ENCODE assay signal across 8 cellular contexts in genomic region chr6:2952557-2953095, GRCh38. TPM values are rescaled to one million over a fixed set of nuclear protein-coding genes. Genes with fewer than 3 reads are reported as not detected.
A peak's percentile ranks its signal among the peaks of the same experiment; 100 is the strongest.
DNase-seq lines count a peak whose midpoint lies in the region; ATAC-seq and TF ChIP-seq lines count a peak whose summit lies in the region.

No MANE protein-coding gene starts in this region.

- H3K27ac Mint-ChIP-seq in activated naive CD8-positive, alpha-beta T cell treated with anti-CD3 and anti-CD28 coated beads for 36 hours: no peak overlapping the region

- WGBS in heart left ventricle, 4 donors: 12 to 16% (median 15%) methylated on average over 25 to 27 of the region's 27 CpGs

- no peaks in the 10 kb centered on the region for H3K27me3 Mint-ChIP-seq in activated naive CD8-positive, alpha-beta T cell treated with anti-CD3 and anti-CD28 coated beads for 36 hours

- H3K4me3 ChIP-seq in heart left ventricle: peak overlapping the region in 3 of 12 donors; percentile 10 to 19 (median 11)

- peak in 1 of 2 donors; percentile 27 for TF ChIP-seq POLR2A in heart left ventricle (IDR thresholded peaks at IDR 0.05)

- ATAC-seq in HG03280 (IDR thresholded peaks at IDR 0.05; ENCODE audit: unreplicated experiment) (peak; percentile 66), heart left ventricle (peak; percentile 26 to 78 (median 74))

- H3K4me3 Mint-ChIP-seq in activated naive CD8-positive, alpha-beta T cell treated with anti-CD3 and anti-CD28 coated beads for 36 hours: no peak overlapping the region

- DNase-seq in NCI-H1092 treated with DMSO at 0.1 percent for 48 hours (lab: John Stamatoyannopoulos, UW) (peak; percentile 29), NCI-H1092 (lab: John Stamatoyannopoulos, UW) (no peak), SHP77 treated with DMSO at 0.1 percent for 48 hours (lab: John Stamatoyannopoulos, UW) (peak; percentile 54), heart left ventricle (peak; percentile 72 to 87 (median 82)), posterior cingulate gyrus (peak; percentile 36 to 95 (median 64)), NCI-H1048 (lab: John Stamatoyannopoulos, UW) (no peak)
- DNase-seq in activated naive CD8-positive, alpha-beta T cell treated with anti-CD3 and anti-CD28 coated beads for 36 hours: peak; percentile 48

- no peaks in the 10 kb centered on the region for H3K27me3 ChIP-seq in heart left ventricle

- intact Hi-C loops in heart left ventricle (cut with DNase I): loop anchor here in 9 of 10 donors (1.0 to 5.0 kb wide), 6 partner anchors 18 to 37 kb away; partner anchors contain the start of gene SERPINB6 (in 1 of the 9)
- intact Hi-C loops in posterior cingulate gyrus (cut with DNase I): loop anchor here (1.0 kb wide), 1 partner anchor 36 kb away; no protein-coding TSS in a partner anchor

- H3K4me1 Mint-ChIP-seq in activated naive CD8-positive, alpha-beta T cell treated with anti-CD3 and anti-CD28 coated beads for 36 hours: peaks cover 17% of the 10 kb centered on the region

- peaks cover 0 to 79% (median 56%) of the 10 kb centered on the region in 9 donors for H3K36me3 ChIP-seq in heart left ventricle

- peaks cover 37% of the 10 kb centered on the region for H3K36me3 Mint-ChIP-seq in activated naive CD8-positive, alpha-beta T cell treated with anti-CD3 and anti-CD28 coated beads for 36 hours

- H3K9me3 Mint-ChIP-seq in activated naive CD8-positive, alpha-beta T cell treated with anti-CD3 and anti-CD28 coated beads for 36 hours: no peaks in the 10 kb centered on the region

- H3K4me1 ChIP-seq in heart left ventricle: peaks cover 0 to 44% (median 22%) of the 10 kb centered on the region in 12 donors

- peak overlapping the region in 11 of 12 donors; percentile 29 to 77 (median 57) for H3K27ac ChIP-seq in heart left ventricle

- TF ChIP-seq CTCF in heart left ventricle (IDR thresholded peaks at IDR 0.05): peak; percentile 85 to 99 (median 96)

- H3K9me3 ChIP-seq in heart left ventricle: no peaks in the 10 kb centered on the region

RNA-seq across cellular contexts. Expression of gene SERPINB6, which starts 18.7 kb away (rescaled TPM):
- total RNA-seq in activated naive CD8-positive, alpha-beta T cell treated with anti-CD3 and anti-CD28 coated beads for 36 hours: 10 to 100 TPM; 54.9 to 56.0 TPM
- total RNA-seq in heart left ventricle: 100 to 1,000 TPM; 168 to 246 (median 188) TPM
- polyA plus RNA-seq in heart left ventricle: 100 to 1,000 TPM; 146 to 157 TPM

RNA-seq across cellular contexts. Expression of gene NQO2, which starts 47.1 kb away (rescaled TPM):
- 10 to 100 TPM; 12.8 to 13.7 TPM for total RNA-seq in activated naive CD8-positive, alpha-beta T cell treated with anti-CD3 and anti-CD28 coated beads for 36 hours
- 10 to 100 TPM; 37.0 to 76.0 (median 62.8) TPM for total RNA-seq in heart left ventricle
- polyA plus RNA-seq in heart left ventricle: 10 to 100 TPM; 40.8 to 85.4 TPM

RNA-seq across cellular contexts. Expression of gene SERPINB9, which starts 49.5 kb away (rescaled TPM):
- total RNA-seq in activated naive CD8-positive, alpha-beta T cell treated with anti-CD3 and anti-CD28 coated beads for 36 hours: 10 to 100 TPM; 51.3 to 51.4 TPM
- 10 to 100 TPM in 1 of 9 donors, 1 to 10 TPM in 8; 2.1 to 16.7 (median 5.4) TPM for total RNA-seq in heart left ventricle
- 1 to 10 TPM; 2.1 to 2.7 TPM for polyA plus RNA-seq in heart left ventricle

Comparison
In these comparisons a context has a peak if more than half of its experiments do, and no peak if none do; other contexts are left out.
1. DNase-seq: peak in NCI-H1092 treated with DMSO at 0.1 percent for 48 hours (single experiment), SHP77 treated with DMSO at 0.1 percent for 48 hours (single experiment), activated naive CD8-positive, alpha-beta T cell treated with anti-CD3 and anti-CD28 coated beads for 36 hours (single experiment), heart left ventricle (5 of 5) and posterior cingulate gyrus (10 of 10); none in NCI-H1092 (single experiment) and NCI-H1048 (single experiment).